Comparison of ENCODE assay signal across 14 cellular contexts in genomic region chr9:79263666-79264460, GRCh38.
DNase-seq lines count a peak whose midpoint lies in the region; ATAC-seq and TF ChIP-seq lines count a peak whose summit lies in the region.
"Had no signal": no experiment of that assay in that cellular context is flagged by ENCODE, and none has a peak within 500 bp of the region (broad histone marks: within the 10 kb centered on the region; RNA-seq: fewer than 3 reads in every experiment).

No MANE protein-coding gene starts in this region.

- peaks cover 2% of the 10 kb centered on the region for H3K4me1 Mint-ChIP-seq in activated CD8-positive, alpha-beta T cell treated with anti-CD3 and anti-CD28 coated beads for 36 hours (ENCODE audit: low read depth)
- H3K4me1 Mint-ChIP-seq: B cell; central memory CD8-positive, alpha-beta T cell; mesothelial cell of epicardium; stimulated activated effector memory CD8-positive, alpha-beta T cell treated with anti-CD3 and anti-CD28 coated beads, Interleukin-12 subunit alpha, Interleukin-12 subunit beta, amount 100 ng/mL, for 72 hours had no signal

- WGBS in right cardiac atrium = 67% methylated on average over 3 of the region's 3 CpGs

- H3K27ac ChIP-seq in right cardiac atrium (ENCODE audit: low read length) (no peak overlapping the region), right atrium auricular region (no peak overlapping the region)
- H3K27ac ChIP-seq: epithelial cell of prostate had no signal

- peaks cover 31% of the 10 kb centered on the region for H3K27me3 Mint-ChIP-seq in activated CD8-positive, alpha-beta T cell treated with anti-CD3 and anti-CD28 coated beads for 36 hours

- no peak overlapping the region for H3K4me3 ChIP-seq in right cardiac atrium (ENCODE audit: low read length)
- no peak overlapping the region for H3K4me3 ChIP-seq in right atrium auricular region

- H3K9me3 ChIP-seq in right cardiac atrium (ENCODE audit: control insufficient read depth, low read length) = no peaks in the 10 kb centered on the region
- no peaks in the 10 kb centered on the region for H3K9me3 ChIP-seq in right atrium auricular region

- CTCF ChIA-PET in activated CD8-positive, alpha-beta T cell treated with anti-CD3 and anti-CD28 coated beads for 36 hours (lab: Charles Lee) = no interaction called here

- H3K27me3 ChIP-seq in right cardiac atrium (ENCODE audit: control insufficient read depth, insufficient read depth) = no peaks in the 10 kb centered on the region
- H3K27me3 ChIP-seq in right atrium auricular region = no peaks in the 10 kb centered on the region

- POLR2A ChIA-PET in activated CD8-positive, alpha-beta T cell treated with anti-CD3 and anti-CD28 coated beads for 36 hours (lab: Charles Lee) = no interaction called here

- TF ChIP-seq CTCF in right atrium auricular region (IDR thresholded peaks at IDR 0.05) = no peak
- no peak for TF ChIP-seq CTCF in activated CD8-positive, alpha-beta T cell treated with anti-CD3 and anti-CD28 coated beads for 36 hours (IDR thresholded peaks at IDR 0.05)

- no peak overlapping the region for H3K27ac Mint-ChIP-seq in activated CD8-positive, alpha-beta T cell treated with anti-CD3 and anti-CD28 coated beads for 36 hours
- H3K27ac Mint-ChIP-seq: B cell; mesothelial cell of epicardium; stimulated activated effector memory CD8-positive, alpha-beta T cell treated with anti-CD3 and anti-CD28 coated beads, Interleukin-12 subunit alpha, Interleukin-12 subunit beta, amount 100 ng/mL, for 72 hours had no signal

- H3K4me1 ChIP-seq in right cardiac atrium (ENCODE audit: control insufficient read depth, insufficient read depth, low read length) = no peaks in the 10 kb centered on the region
- H3K4me1 ChIP-seq in right atrium auricular region = no peaks in the 10 kb centered on the region

- no peaks in the 10 kb centered on the region for H3K36me3 Mint-ChIP-seq in activated CD8-positive, alpha-beta T cell treated with anti-CD3 and anti-CD28 coated beads for 36 hours (ENCODE audit: low read depth)
- H3K36me3 Mint-ChIP-seq: mesothelial cell of epicardium; stimulated activated effector memory CD8-positive, alpha-beta T cell treated with anti-CD3 and anti-CD28 coated beads, Interleukin-12 subunit alpha, Interleukin-12 subunit beta, amount 100 ng/mL, for 72 hours had no signal

- ATAC-seq in right cardiac atrium (no peak), HG03565 (IDR thresholded peaks at IDR 0.05; ENCODE audit: unreplicated experiment) (no peak)
- no peak for ATAC-seq in activated CD8-positive, alpha-beta T cell treated with anti-CD3 and anti-CD28 coated beads for 36 hours
- ATAC-seq: stimulated activated effector memory CD8-positive, alpha-beta T cell treated with anti-CD3 and anti-CD28 coated beads, Interleukin-12 subunit alpha, Interleukin-12 subunit beta, amount 100 ng/mL, for 72 hours had no signal

- intact Hi-C loops in right cardiac atrium (cut with DNase I) = no loop called here
- intact Hi-C loops in activated CD8-positive, alpha-beta T cell treated with anti-CD3 and anti-CD28 coated beads for 36 hours (cut with micrococcal nuclease) = no loop called here

- no peak overlapping the region for H3K4me3 Mint-ChIP-seq in activated CD8-positive, alpha-beta T cell treated with anti-CD3 and anti-CD28 coated beads for 36 hours
- H3K4me3 Mint-ChIP-seq: B cell; central memory CD8-positive, alpha-beta T cell; mesothelial cell of epicardium; stimulated activated effector memory CD8-positive, alpha-beta T cell treated with anti-CD3 and anti-CD28 coated beads, Interleukin-12 subunit alpha, Interleukin-12 subunit beta, amount 100 ng/mL, for 72 hours had no signal

- H3K36me3 ChIP-seq in right atrium auricular region = no peaks in the 10 kb centered on the region

- H3K9me3 Mint-ChIP-seq in activated CD8-positive, alpha-beta T cell treated with anti-CD3 and anti-CD28 coated beads for 36 hours = peaks cover 5% of the 10 kb centered on the region
- H3K9me3 Mint-ChIP-seq: central memory CD8-positive, alpha-beta T cell had no signal

- peak in 2 of 3 donors; percentile 47 to 60 for DNase-seq in right cardiac atrium
- DNase-seq in right atrium auricular region (ENCODE audit: low spot score) = no peak
- DNase-seq in NCI-H2081 treated with DMSO at 0.1 percent for 48 hours (lab: John Stamatoyannopoulos, UW) = peak; percentile 81
- peak; percentile 29 for DNase-seq in cerebellar cortex (ENCODE audit: low spot score)
- DNase-seq in NCI-H1694 treated with DMSO at 0.1 percent for 48 hours (lab: John Stamatoyannopoulos, UW) = no peak
- no peak for DNase-seq in foreskin melanocyte
- DNase-seq in activated CD8-positive, alpha-beta T cell treated with anti-CD3 and anti-CD28 coated beads for 36 hours = no peak
- DNase-seq: activated gamma-delta T cell had no signal

Comparison
In these comparisons a context has a peak if more than half of its experiments do, and no peak if none do; other contexts are left out.
1. DNase-seq: peak in right cardiac atrium (2 of 3), NCI-H2081 treated with DMSO at 0.1 percent for 48 hours (single experiment) and cerebellar cortex (single experiment); none in right atrium auricular region (single experiment), NCI-H1694 treated with DMSO at 0.1 percent for 48 hours (single experiment), foreskin melanocyte (single experiment) and activated CD8-positive, alpha-beta T cell treated with anti-CD3 and anti-CD28 coated beads for 36 hours (single experiment).